In genomic region chr2:207165121-207166038, GRCh38 we compare ENCODE assay signal across 8 cellular contexts. TPM values are rescaled to one million over a fixed set of nuclear protein-coding genes. Genes with fewer than 3 reads are reported as not detected.
DNase-seq lines count a peak whose midpoint lies in the region; ATAC-seq and TF ChIP-seq lines count a peak whose summit lies in the region.

TSS of gene KLF7 (minus strand) at chr2:207165948. CDS start at chr2:207165568, 380 bp downstream.

- H3K9me3 Mint-ChIP-seq in chondrocyte (ENCODE audit: low read depth) = peaks cover 7% of the 10 kb centered on the region

- H3K27me3 Mint-ChIP-seq in chondrocyte (ENCODE audit: low read depth) = no peaks in the 10 kb centered on the region

- peak within 1 kb of the TSS; percentile 97 for H3K27ac Mint-ChIP-seq in chondrocyte (ENCODE audit: unreplicated experiment)

- H3K4me3 Mint-ChIP-seq in chondrocyte (ENCODE audit: unreplicated experiment) = peak within 1 kb of the TSS; percentile 92

- ATAC-seq in HG03139 (IDR thresholded peaks at IDR 0.05; ENCODE audit: unreplicated experiment) = no peak

- peaks cover 43% of the 10 kb centered on the region for H3K4me1 Mint-ChIP-seq in chondrocyte (ENCODE audit: low read depth)

- peak within 1 kb of the TSS; percentile 69 for H3K4me3 ChIP-seq in Jurkat, Clone E6-1 (ENCODE audit: low read length)

- TF ChIP-seq CTCF in chondrocyte (IDR thresholded peaks at IDR 0.05) = no peak

- H3K36me3 Mint-ChIP-seq in chondrocyte (ENCODE audit: low read depth) = peaks cover 3% of the 10 kb centered on the region

- DNase-seq in DMS53 treated with DMSO at 0.1 percent for 48 hours (lab: John Stamatoyannopoulos, UW; ENCODE audit: unreplicated experiment) (peak; percentile 35), chondrocyte (ENCODE audit: low spot score) (peak; percentile 77), kidney tubule cell (ENCODE audit: low spot score) (peak; percentile 59), UCSD-AML1 (lab: John Stamatoyannopoulos, UW; ENCODE audit: unreplicated experiment) (no peak)
- DNase-seq in Jurkat, Clone E6-1 (ENCODE audit: low read depth, low spot score) = no peak
- DNase-seq in activated CD4-positive, CD25-positive, alpha-beta regulatory T cell treated with anti-CD3 and anti-CD28 coated beads, Interleukin-2, amount 50 U/mL, for 16 hours (ENCODE audit: low read depth, low spot score) = peak; percentile 36
- peak; percentile 54 for DNase-seq in stimulated activated CD4-positive, alpha-beta T cell treated with anti-CD3 and anti-CD28 coated beads, Interleukin-12 subunit alpha, Interleukin-12 subunit beta, amount 100 ng/mL, for 4 hours

RNA-seq across cellular contexts. Expression of gene KLF7, which starts in this region (rescaled TPM):
- polyA plus RNA-seq in Jurkat, Clone E6-1 (2012; ENCODE audit: insufficient read depth, insufficient read length) = 15.4 TPM
- total RNA-seq in chondrocyte = 37.5 to 46.2 TPM (median 38.5 TPM) in 3 replicates

Comparison
In these comparisons a context has a peak if more than half of its experiments do, and no peak if none do; other contexts are left out.
1. DNase-seq: peak in DMS53 treated with DMSO at 0.1 percent for 48 hours (single experiment), activated CD4-positive, CD25-positive, alpha-beta regulatory T cell treated with anti-CD3 and anti-CD28 coated beads, Interleukin-2, amount 50 U/mL, for 16 hours (single experiment), chondrocyte (single experiment), kidney tubule cell (single experiment) and stimulated activated CD4-positive, alpha-beta T cell treated with anti-CD3 and anti-CD28 coated beads, Interleukin-12 subunit alpha, Interleukin-12 subunit beta, amount 100 ng/mL, for 4 hours (single experiment); none in Jurkat, Clone E6-1 (single experiment) and UCSD-AML1 (single experiment).